1 cellular context compared by ENCODE assay signal in the genomic region with DNA sequence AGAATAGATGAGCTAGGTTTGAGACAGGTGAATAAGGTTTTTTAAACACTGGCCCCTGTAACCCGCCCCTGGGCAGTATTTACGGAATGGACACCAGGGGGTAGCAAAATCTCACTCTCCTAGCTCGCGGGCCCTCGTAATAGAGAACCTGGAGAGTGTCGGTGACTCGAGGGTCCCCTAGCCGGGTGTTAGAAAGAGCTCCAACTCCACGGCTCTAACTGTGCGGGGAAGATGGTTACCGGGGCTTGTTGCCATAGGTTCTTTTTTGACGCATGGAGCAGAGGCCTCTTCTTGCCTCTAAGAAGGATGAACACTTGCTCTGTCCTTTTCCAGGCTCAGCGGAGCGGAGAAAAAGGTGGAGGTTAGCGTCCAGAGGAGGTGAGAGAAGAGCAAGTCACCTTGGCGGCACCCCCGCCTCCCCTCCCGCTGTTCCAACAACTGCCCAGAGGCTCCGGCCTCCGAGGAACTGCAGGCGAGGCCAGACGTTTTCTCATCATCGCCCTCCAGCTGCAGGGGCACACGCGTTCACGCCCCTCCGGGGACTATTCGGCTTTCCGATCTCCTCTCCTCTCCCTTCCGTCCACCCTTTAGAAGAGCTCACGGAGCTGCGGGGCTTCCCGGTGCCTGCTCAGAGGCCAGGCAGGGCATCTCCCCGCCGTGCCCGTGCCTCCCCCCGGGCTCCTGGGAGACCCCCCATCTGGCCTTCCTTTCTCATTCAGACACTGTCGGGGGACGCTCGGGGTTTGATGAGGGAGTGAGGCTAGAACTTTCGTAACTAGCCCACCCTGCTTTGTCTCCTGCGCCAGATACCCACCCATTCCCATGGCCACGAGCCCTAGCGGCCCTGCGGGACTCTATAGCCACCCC.
A peak's percentile ranks its signal among the peaks of the same experiment; 100 is the strongest.
TF ChIP-seq lines count a peak whose summit lies in the region.

No MANE protein-coding gene starts in this region.

TF ChIP-seq in HepG2, 621 proteins besides CTCF, POLR2A, EP300 and RAD21 (continued from another document and continues in another):
- no peak for TF ChIP-seq ZNF816 (CRISPR knock-in tag; IDR thresholded peaks at IDR 0.05; ENCODE audit: borderline replicate concordance)
- TF ChIP-seq RFXAP (CRISPR knock-in tag; IDR thresholded peaks at IDR 0.05; ENCODE audit: borderline replicate concordance) = 0 out of 2 replicates have a peak, but pooled peaks have one; percentile 50
- TF ChIP-seq PPARG (CRISPR knock-in tag; conservative IDR thresholded peaks at IDR 0.05) = no peak
- peak; percentile 11; the same call in 1 of the 2 replicates for TF ChIP-seq KDM5A (IDR thresholded peaks at IDR 0.05; ENCODE audit: borderline replicate concordance, low read length)
- peak; percentile 50 for TF ChIP-seq ZNF781 (CRISPR knock-in tag; IDR thresholded peaks at IDR 0.05; ENCODE audit: borderline replicate concordance, not compliant biosample characterization)
- no peak for TF ChIP-seq ZBTB34 (CRISPR knock-in tag; IDR thresholded peaks at IDR 0.05)
- TF ChIP-seq, protein P1, sequence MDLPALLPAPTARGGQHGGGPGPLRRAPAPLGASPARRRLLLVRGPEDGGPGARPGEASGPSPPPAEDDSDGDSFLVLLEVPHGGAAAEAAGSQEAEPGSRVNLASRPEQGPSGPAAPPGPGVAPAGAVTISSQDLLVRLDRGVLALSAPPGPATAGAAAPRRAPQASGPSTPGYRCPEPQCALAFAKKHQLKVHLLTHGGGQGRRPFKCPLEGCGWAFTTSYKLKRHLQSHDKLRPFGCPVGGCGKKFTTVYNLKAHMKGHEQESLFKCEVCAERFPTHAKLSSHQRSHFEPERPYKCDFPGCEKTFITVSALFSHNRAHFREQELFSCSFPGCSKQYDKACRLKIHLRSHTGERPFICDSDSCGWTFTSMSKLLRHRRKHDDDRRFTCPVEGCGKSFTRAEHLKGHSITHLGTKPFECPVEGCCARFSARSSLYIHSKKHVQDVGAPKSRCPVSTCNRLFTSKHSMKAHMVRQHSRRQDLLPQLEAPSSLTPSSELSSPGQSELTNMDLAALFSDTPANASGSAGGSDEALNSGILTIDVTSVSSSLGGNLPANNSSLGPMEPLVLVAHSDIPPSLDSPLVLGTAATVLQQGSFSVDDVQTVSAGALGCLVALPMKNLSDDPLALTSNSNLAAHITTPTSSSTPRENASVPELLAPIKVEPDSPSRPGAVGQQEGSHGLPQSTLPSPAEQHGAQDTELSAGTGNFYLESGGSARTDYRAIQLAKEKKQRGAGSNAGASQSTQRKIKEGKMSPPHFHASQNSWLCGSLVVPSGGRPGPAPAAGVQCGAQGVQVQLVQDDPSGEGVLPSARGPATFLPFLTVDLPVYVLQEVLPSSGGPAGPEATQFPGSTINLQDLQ (CRISPR knock-in tag; IDR thresholded peaks at IDR 0.05) = 0 out of 2 replicates have a peak, but pooled peaks have one; percentile 56
- TF ChIP-seq, protein P2, sequence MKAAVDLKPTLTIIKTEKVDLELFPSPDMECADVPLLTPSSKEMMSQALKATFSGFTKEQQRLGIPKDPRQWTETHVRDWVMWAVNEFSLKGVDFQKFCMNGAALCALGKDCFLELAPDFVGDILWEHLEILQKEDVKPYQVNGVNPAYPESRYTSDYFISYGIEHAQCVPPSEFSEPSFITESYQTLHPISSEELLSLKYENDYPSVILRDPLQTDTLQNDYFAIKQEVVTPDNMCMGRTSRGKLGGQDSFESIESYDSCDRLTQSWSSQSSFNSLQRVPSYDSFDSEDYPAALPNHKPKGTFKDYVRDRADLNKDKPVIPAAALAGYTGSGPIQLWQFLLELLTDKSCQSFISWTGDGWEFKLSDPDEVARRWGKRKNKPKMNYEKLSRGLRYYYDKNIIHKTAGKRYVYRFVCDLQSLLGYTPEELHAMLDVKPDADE (CRISPR knock-in tag; IDR thresholded peaks at IDR 0.05) = no peak
- TF ChIP-seq, protein P3, sequence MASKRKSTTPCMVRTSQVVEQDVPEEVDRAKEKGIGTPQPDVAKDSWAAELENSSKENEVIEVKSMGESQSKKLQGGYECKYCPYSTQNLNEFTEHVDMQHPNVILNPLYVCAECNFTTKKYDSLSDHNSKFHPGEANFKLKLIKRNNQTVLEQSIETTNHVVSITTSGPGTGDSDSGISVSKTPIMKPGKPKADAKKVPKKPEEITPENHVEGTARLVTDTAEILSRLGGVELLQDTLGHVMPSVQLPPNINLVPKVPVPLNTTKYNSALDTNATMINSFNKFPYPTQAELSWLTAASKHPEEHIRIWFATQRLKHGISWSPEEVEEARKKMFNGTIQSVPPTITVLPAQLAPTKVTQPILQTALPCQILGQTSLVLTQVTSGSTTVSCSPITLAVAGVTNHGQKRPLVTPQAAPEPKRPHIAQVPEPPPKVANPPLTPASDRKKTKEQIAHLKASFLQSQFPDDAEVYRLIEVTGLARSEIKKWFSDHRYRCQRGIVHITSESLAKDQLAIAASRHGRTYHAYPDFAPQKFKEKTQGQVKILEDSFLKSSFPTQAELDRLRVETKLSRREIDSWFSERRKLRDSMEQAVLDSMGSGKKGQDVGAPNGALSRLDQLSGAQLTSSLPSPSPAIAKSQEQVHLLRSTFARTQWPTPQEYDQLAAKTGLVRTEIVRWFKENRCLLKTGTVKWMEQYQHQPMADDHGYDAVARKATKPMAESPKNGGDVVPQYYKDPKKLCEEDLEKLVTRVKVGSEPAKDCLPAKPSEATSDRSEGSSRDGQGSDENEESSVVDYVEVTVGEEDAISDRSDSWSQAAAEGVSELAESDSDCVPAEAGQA (IDR thresholded peaks at IDR 0.05; ENCODE audit: low read depth) = no peak
- TF ChIP-seq, protein P3 (CRISPR knock-in tag; IDR thresholded peaks at IDR 0.05; ENCODE audit: borderline replicate concordance) = no peak
- TF ChIP-seq EEA1 (CRISPR knock-in tag; IDR thresholded peaks at IDR 0.05; ENCODE audit: borderline replicate concordance) = no peak; the same call in 1 of the 2 replicates
- TF ChIP-seq ZNF367 (CRISPR knock-in tag; IDR thresholded peaks at IDR 0.05; ENCODE audit: borderline replicate concordance) = no peak
- TF ChIP-seq BATF2 (CRISPR knock-in tag; IDR thresholded peaks at IDR 0.05) = no peak
- no peak for TF ChIP-seq HOXD1 (CRISPR knock-in tag; IDR thresholded peaks at IDR 0.05)
- TF ChIP-seq SALL1 (CRISPR knock-in tag; IDR thresholded peaks at IDR 0.05) = peak; percentile 32; the same call in 1 of the 2 replicates
- TF ChIP-seq SAP130 (CRISPR knock-in tag; IDR thresholded peaks at IDR 0.05; ENCODE audit: low read depth) = peak; percentile 50
- TF ChIP-seq THAP7 (CRISPR knock-in tag; IDR thresholded peaks at IDR 0.05) = peak; percentile 1; the same call in 1 of the 2 replicates
- no peak for TF ChIP-seq TGIF2 (CRISPR knock-in tag; IDR thresholded peaks at IDR 0.05)
- no peak for TF ChIP-seq ZNF253 (CRISPR knock-in tag; IDR thresholded peaks at IDR 0.05; ENCODE audit: borderline replicate concordance)
- peak; percentile 90 for TF ChIP-seq ZNF446 (CRISPR knock-in tag; IDR thresholded peaks at IDR 0.05)
- no peak for TF ChIP-seq ZNF703 (CRISPR knock-in tag; IDR thresholded peaks at IDR 0.05; ENCODE audit: borderline replicate concordance)
- TF ChIP-seq NFYC (CRISPR knock-in tag; IDR thresholded peaks at IDR 0.05) = no peak
- TF ChIP-seq NRL (CRISPR knock-in tag; IDR thresholded peaks at IDR 0.05; ENCODE audit: borderline replicate concordance) = no peak; the same call in 1 of the 2 replicates
- TF ChIP-seq, protein P4, sequence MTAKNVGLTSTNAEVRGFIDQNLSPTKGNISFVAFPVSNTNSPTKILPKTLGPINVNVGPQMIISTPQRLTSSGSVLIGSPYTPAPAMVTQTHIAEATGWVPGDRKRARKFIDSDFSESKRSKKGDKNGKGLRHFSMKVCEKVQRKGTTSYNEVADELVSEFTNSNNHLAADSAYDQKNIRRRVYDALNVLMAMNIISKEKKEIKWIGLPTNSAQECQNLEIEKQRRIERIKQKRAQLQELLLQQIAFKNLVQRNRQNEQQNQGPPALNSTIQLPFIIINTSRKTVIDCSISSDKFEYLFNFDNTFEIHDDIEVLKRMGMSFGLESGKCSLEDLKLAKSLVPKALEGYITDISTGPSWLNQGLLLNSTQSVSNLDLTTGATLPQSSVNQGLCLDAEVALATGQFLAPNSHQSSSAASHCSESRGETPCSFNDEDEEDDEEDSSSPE (CRISPR knock-in tag; IDR thresholded peaks at IDR 0.05) = 0 out of 2 replicates have a peak, but pooled peaks have one; percentile 59
- TF ChIP-seq, protein P5, sequence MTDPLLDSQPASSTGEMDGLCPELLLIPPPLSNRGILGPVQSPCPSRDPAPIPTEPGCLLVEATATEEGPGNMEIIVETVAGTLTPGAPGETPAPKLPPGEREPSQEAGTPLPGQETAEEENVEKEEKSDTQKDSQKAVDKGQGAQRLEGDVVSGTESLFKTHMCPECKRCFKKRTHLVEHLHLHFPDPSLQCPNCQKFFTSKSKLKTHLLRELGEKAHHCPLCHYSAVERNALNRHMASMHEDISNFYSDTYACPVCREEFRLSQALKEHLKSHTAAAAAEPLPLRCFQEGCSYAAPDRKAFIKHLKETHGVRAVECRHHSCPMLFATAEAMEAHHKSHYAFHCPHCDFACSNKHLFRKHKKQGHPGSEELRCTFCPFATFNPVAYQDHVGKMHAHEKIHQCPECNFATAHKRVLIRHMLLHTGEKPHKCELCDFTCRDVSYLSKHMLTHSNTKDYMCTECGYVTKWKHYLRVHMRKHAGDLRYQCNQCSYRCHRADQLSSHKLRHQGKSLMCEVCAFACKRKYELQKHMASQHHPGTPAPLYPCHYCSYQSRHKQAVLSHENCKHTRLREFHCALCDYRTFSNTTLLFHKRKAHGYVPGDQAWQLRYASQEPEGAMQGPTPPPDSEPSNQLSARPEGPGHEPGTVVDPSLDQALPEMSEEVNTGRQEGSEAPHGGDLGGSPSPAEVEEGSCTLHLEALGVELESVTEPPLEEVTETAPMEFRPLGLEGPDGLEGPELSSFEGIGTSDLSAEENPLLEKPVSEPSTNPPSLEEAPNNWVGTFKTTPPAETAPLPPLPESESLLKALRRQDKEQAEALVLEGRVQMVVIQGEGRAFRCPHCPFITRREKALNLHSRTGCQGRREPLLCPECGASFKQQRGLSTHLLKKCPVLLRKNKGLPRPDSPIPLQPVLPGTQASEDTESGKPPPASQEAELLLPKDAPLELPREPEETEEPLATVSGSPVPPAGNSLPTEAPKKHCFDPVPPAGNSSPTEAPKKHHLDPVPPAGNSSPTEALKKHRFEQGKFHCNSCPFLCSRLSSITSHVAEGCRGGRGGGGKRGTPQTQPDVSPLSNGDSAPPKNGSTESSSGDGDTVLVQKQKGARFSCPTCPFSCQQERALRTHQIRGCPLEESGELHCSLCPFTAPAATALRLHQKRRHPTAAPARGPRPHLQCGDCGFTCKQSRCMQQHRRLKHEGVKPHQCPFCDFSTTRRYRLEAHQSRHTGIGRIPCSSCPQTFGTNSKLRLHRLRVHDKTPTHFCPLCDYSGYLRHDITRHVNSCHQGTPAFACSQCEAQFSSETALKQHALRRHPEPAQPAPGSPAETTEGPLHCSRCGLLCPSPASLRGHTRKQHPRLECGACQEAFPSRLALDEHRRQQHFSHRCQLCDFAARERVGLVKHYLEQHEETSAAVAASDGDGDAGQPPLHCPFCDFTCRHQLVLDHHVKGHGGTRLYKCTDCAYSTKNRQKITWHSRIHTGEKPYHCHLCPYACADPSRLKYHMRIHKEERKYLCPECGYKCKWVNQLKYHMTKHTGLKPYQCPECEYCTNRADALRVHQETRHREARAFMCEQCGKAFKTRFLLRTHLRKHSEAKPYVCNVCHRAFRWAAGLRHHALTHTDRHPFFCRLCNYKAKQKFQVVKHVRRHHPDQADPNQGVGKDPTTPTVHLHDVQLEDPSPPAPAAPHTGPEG (CRISPR knock-in tag; IDR thresholded peaks at IDR 0.05) = no peak
- TF ChIP-seq ZSCAN22 (CRISPR knock-in tag; IDR thresholded peaks at IDR 0.05) = no peak
- no peak for TF ChIP-seq CENPBD1 (CRISPR knock-in tag; IDR thresholded peaks at IDR 0.05; ENCODE audit: borderline replicate concordance, low read depth)
- no peak for TF ChIP-seq NFRKB (IDR thresholded peaks at IDR 0.05)
- no peak for TF ChIP-seq ZFP41 (CRISPR knock-in tag; IDR thresholded peaks at IDR 0.05; ENCODE audit: borderline replicate concordance)
